In the genomic region with DNA sequence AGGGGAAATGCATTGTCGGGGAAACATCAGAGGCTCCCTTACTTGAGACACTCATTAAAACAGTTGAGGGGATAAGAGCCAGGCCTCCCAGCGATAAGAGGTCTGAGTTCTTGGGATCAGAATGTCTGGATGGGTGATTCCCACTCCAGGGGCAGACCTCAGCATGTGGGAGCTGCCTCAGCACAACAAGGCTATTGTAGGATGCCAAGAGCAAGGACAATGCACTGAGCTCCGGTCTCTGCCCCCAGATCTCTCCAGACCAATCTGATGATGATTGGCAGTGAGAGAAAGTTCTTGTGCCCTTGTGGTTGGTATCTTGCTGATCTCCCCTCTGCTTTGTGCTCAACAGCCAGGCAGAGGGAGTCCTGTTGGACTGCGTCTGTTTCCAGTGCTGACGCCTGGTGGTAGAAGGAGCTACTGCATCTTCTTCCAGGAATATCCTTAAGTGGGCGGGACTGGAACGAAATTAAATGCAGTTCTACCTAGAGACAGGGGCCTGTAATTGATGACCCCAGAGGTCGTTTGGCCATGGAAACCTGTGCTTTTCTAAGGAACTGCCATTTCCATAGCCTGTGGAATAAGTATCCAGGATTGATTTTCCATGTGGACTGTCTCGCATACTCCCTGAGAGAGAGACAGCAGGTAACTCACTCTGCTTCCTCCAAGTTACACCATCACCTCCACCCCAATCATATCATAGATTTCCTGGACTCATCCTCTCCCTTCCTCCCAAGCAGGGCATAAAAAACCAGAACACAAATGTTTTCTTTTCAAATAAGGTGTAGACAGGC, we compare ENCODE assay signal across 9 cellular contexts. TPM values are rescaled to one million over a fixed set of nuclear protein-coding genes. Genes with fewer than 3 reads are reported as not detected.
DNase-seq lines count a peak whose midpoint lies in the region; ATAC-seq and TF ChIP-seq lines count a peak whose summit lies in the region.
"Had no signal": no experiment of that assay in that cellular context is flagged by ENCODE, and none has a peak within 500 bp of the region (broad histone marks: within the 10 kb centered on the region; RNA-seq: fewer than 3 reads in every experiment).

No MANE protein-coding gene starts in this region.

- no peaks in the 10 kb centered on the region for H3K9me3 Mint-ChIP-seq in activated CD4-positive, alpha-beta T cell treated with anti-CD3 and anti-CD28 coated beads, Interleukin-2, amount 10 ng/mL, durations not matched to agents 24 days and 14 days
- no peaks in the 10 kb centered on the region for H3K9me3 Mint-ChIP-seq in endodermal cell
- H3K9me3 Mint-ChIP-seq: IgD-negative memory B cell had no signal

- H3K9ac ChIP-seq in endodermal cell (ENCODE audit: extremely low read depth, low read length, poor library complexity, severe bottlenecking): no peak overlapping the region

- H3K4me1 Mint-ChIP-seq in activated CD4-positive, alpha-beta T cell treated with anti-CD3 and anti-CD28 coated beads, Interleukin-2, amount 10 ng/mL, durations not matched to agents 24 days and 14 days: no peaks in the 10 kb centered on the region
- peaks cover 3% of the 10 kb centered on the region for H3K4me1 Mint-ChIP-seq in endodermal cell

- H3K4me3 Mint-ChIP-seq in activated CD4-positive, alpha-beta T cell treated with anti-CD3 and anti-CD28 coated beads, Interleukin-2, amount 10 ng/mL, durations not matched to agents 24 days and 14 days: no peak overlapping the region
- H3K4me3 Mint-ChIP-seq in endodermal cell: no peak overlapping the region
- H3K4me3 Mint-ChIP-seq: IgD-negative memory B cell had no signal

- TF ChIP-seq POLR2A in suprapubic skin (IDR thresholded peaks at IDR 0.05): no peak

- H3K27ac Mint-ChIP-seq in activated CD4-positive, alpha-beta T cell treated with anti-CD3 and anti-CD28 coated beads, Interleukin-2, amount 10 ng/mL, durations not matched to agents 24 days and 14 days: no peak overlapping the region
- no peak overlapping the region for H3K27ac Mint-ChIP-seq in endodermal cell
- H3K27ac Mint-ChIP-seq: IgD-negative memory B cell had no signal

- DNase-seq in AML-193 (lab: John Stamatoyannopoulos, UW) (peak; percentile 39 to 55), NCI-H2196 (lab: John Stamatoyannopoulos, UW; ENCODE audit: unreplicated experiment) (peak; percentile 47), endodermal cell (peak; percentile 93), mucosa of gallbladder (ENCODE audit: low spot score) (peak; percentile 78), suprapubic skin (ENCODE audit: low spot score in 2 of 2) (no peak)
- DNase-seq in activated CD4-positive, alpha-beta T cell treated with anti-CD3 and anti-CD28 coated beads, Interleukin-2, amount 10 ng/mL, durations not matched to agents 24 days and 14 days: peak; percentile 82

- H3K27me3 ChIP-seq in endodermal cell (ENCODE audit: control insufficient read depth, insufficient read depth, low read length, poor library complexity, severe bottlenecking) (no peaks in the 10 kb centered on the region), suprapubic skin (peaks cover 19% of the 10 kb centered on the region)

- H3K4me3 ChIP-seq in endodermal cell (ENCODE audit: low read length): no peak overlapping the region
- no peak overlapping the region for H3K4me3 ChIP-seq in suprapubic skin

- H3K9me3 ChIP-seq in endodermal cell (ENCODE audit: control insufficient read depth, low read length) (no peaks in the 10 kb centered on the region), suprapubic skin (no peaks in the 10 kb centered on the region)

- ATAC-seq in GM18511 (IDR thresholded peaks at IDR 0.05; ENCODE audit: unreplicated experiment) (peak; percentile 91), HG03064 (IDR thresholded peaks at IDR 0.05; ENCODE audit: low read depth, unreplicated experiment) (peak; percentile 87)

- H3K4me1 ChIP-seq in endodermal cell (ENCODE audit: control insufficient read depth, insufficient read depth, low read length) (no peaks in the 10 kb centered on the region), suprapubic skin (no peaks in the 10 kb centered on the region)

- TF ChIP-seq EP300 in suprapubic skin (IDR thresholded peaks at IDR 0.05): no peak

- WGBS in endodermal cell (ENCODE audit: insufficient coverage in 1 of 2, insufficient read length in 1 of 2), 2 experiments: 30 to 37% methylated on average over 6 to 9 of the region's 9 CpGs
- 29% methylated on average over 8 of the region's 9 CpGs for WGBS in suprapubic skin

- H3K36me3 ChIP-seq in endodermal cell (ENCODE audit: control insufficient read depth, insufficient read depth, low read length) (no peaks in the 10 kb centered on the region), suprapubic skin (no peaks in the 10 kb centered on the region)

- TF ChIP-seq CTCF in endodermal cell (conservative IDR thresholded peaks at IDR 0.05) (peak; percentile 91), suprapubic skin (IDR thresholded peaks at IDR 0.05) (peak; percentile 78 to 86)

- H3K27ac ChIP-seq in endodermal cell (ENCODE audit: low read depth, low read length) (no peak overlapping the region), suprapubic skin (no peak overlapping the region)

- no peaks in the 10 kb centered on the region for H3K36me3 Mint-ChIP-seq in activated CD4-positive, alpha-beta T cell treated with anti-CD3 and anti-CD28 coated beads, Interleukin-2, amount 10 ng/mL, durations not matched to agents 24 days and 14 days (ENCODE audit: low read depth)
- H3K36me3 Mint-ChIP-seq in endodermal cell (ENCODE audit: low read depth): no peaks in the 10 kb centered on the region
- H3K36me3 Mint-ChIP-seq: IgD-negative memory B cell had no signal

- H3K27me3 Mint-ChIP-seq in activated CD4-positive, alpha-beta T cell treated with anti-CD3 and anti-CD28 coated beads, Interleukin-2, amount 10 ng/mL, durations not matched to agents 24 days and 14 days: peaks cover 18% of the 10 kb centered on the region
- no peaks in the 10 kb centered on the region for H3K27me3 Mint-ChIP-seq in endodermal cell (ENCODE audit: insufficient read depth)

- intact Hi-C loops in activated CD4-positive, alpha-beta T cell treated with anti-CD3 and anti-CD28 coated beads, Interleukin-2, amount 10 ng/mL, durations not matched to agents 24 days and 14 days (cut with micrococcal nuclease): no loop called here

RNA-seq across cellular contexts. Expression of a gene that starts 6.7 kb away (rescaled TPM):
- total RNA-seq in activated CD4-positive, alpha-beta T cell treated with anti-CD3 and anti-CD28 coated beads, Interleukin-2, amount 10 ng/mL, durations not matched to agents 24 days and 14 days: not detected in 2 replicates
- total RNA-seq in endodermal cell (not detected), mucosa of gallbladder (23.3 TPM), suprapubic skin (100 to 1,000 TPM in 1 of 4 donors, 10 to 100 TPM in 3; 34.7 to 117 (median 41.4) TPM)
- 1.6 TPM for polyA plus RNA-seq in endodermal cell (2013, experiment 1 of 2)
- polyA plus RNA-seq in endodermal cell (2013, experiment 2 of 2): 1.3 TPM
- polyA plus RNA-seq: IgD-negative memory B cell had no signal

RNA-seq across cellular contexts. Expression of a gene that starts 26.5 kb away (rescaled TPM):
- not detected in 2 replicates for total RNA-seq in activated CD4-positive, alpha-beta T cell treated with anti-CD3 and anti-CD28 coated beads, Interleukin-2, amount 10 ng/mL, durations not matched to agents 24 days and 14 days
- 1 to 10 TPM; 2.4 to 4.0 TPM for total RNA-seq in endodermal cell
- polyA plus RNA-seq in endodermal cell (2013, experiment 1 of 2): 19.1 TPM
- polyA plus RNA-seq in endodermal cell (2013, experiment 2 of 2): 14.9 TPM
- total RNA-seq in mucosa of gallbladder: 5.2 TPM
- 1 to 10 TPM; 4.3 to 9.8 (median 7.9) TPM for total RNA-seq in suprapubic skin

Comparison
In these comparisons a context has a peak if more than half of its experiments do, and no peak if none do; other contexts are left out.
1. DNase-seq: peak in AML-193 (2 of 2), NCI-H2196 (single experiment), activated CD4-positive, alpha-beta T cell treated with anti-CD3 and anti-CD28 coated beads, Interleukin-2, amount 10 ng/mL, durations not matched to agents 24 days and 14 days (single experiment), endodermal cell (single experiment) and mucosa of gallbladder (single experiment); none in suprapubic skin (0 of 2).
2. RNA of a gene that starts 6.7 kb away (total RNA-seq): 34.7 to 117 TPM in suprapubic skin and 23.3 TPM in mucosa of gallbladder (single experiment); not detected in endodermal cell and not detected in activated CD4-positive, alpha-beta T cell treated with anti-CD3 and anti-CD28 coated beads, Interleukin-2, amount 10 ng/mL, durations not matched to agents 24 days and 14 days; every median in the first group is over 10 times any median in the second.